8 cellular contexts compared by ENCODE assay signal in the genomic region with DNA sequence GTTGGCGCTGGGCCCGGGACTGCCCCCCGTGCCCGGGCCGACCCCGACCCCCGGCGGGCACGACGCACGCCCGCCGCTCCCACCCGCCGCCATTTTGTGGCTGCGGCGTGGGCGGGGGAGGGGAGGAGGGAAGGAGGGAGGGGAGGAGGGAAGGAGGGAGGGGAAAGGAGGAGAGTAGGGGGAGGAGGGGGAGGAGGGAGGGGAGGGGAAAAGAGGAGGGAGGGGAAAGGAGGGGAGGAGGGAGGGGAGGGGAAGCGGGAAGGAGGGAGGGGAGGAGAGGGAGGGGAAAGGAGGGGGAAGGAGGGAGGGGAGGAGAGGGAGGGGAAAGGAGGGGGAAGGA. TPM values are rescaled to one million over a fixed set of nuclear protein-coding genes. Genes with fewer than 3 reads are reported as not detected.
DNase-seq lines count a peak whose midpoint lies in the region; ATAC-seq and TF ChIP-seq lines count a peak whose summit lies in the region.

BTBD2 (minus strand) TSS at position 104 of the 340 bp plus-strand sequence; CDS start at position 93, 11 bp downstream.

- H3K4me1 ChIP-seq in Karpas-422 (ENCODE audit: low read length) = peaks cover 14% of the 10 kb centered on the region

- H3K4me1 Mint-ChIP-seq in WTC11 (peaks cover 4% of the 10 kb centered on the region), chondrocyte (ENCODE audit: low read depth) (peaks cover 15% of the 10 kb centered on the region)

- TF ChIP-seq CTCF in WTC11 (IDR thresholded peaks at IDR 0.05) (no peak), chondrocyte (IDR thresholded peaks at IDR 0.05) (no peak)

- H3K27me3 Mint-ChIP-seq in WTC11 (ENCODE audit: low read depth) (peaks cover 1% of the 10 kb centered on the region; the same call in 1 of the 2 replicates), chondrocyte (ENCODE audit: low read depth) (no peaks in the 10 kb centered on the region)

- peaks cover 8% of the 10 kb centered on the region; the same call in 1 of the 2 replicates for H3K36me3 ChIP-seq in Karpas-422 (ENCODE audit: insufficient read depth, low read length)

- H3K36me3 Mint-ChIP-seq in WTC11 = peaks cover 16% of the 10 kb centered on the region; the same call in 1 of the 2 replicates
- peaks cover 2% of the 10 kb centered on the region for H3K36me3 Mint-ChIP-seq in chondrocyte (ENCODE audit: low read depth)

- H2AFZ ChIP-seq in Karpas-422 (ENCODE audit: low read length) = 0 out of 2 replicates have a peak within 1 kb of the TSS, but pooled peaks have one; percentile 32

- H3K9me3 ChIP-seq in Karpas-422 (ENCODE audit: low read length) = no peaks in the 10 kb centered on the region

- ATAC-seq in WTC11 (no peak), left colon (peak; percentile 27), HG03095 (IDR thresholded peaks at IDR 0.05; ENCODE audit: unreplicated experiment) (no peak)

- DNase-seq in DMS79 (lab: John Stamatoyannopoulos, UW) = peak; percentile 51
- DNase-seq in Karpas-422 = peak; percentile 90
- DNase-seq in WTC11 (ENCODE audit: low spot score) = no peak
- no peak for DNase-seq in chondrocyte (ENCODE audit: low spot score)
- DNase-seq in left colon = peak; percentile 59 to 66
- peak; percentile 59 for DNase-seq in stimulated activated CD4-positive, alpha-beta T cell treated with anti-CD3 and anti-CD28 coated beads, Interleukin-2, amount 100 ng/mL, for 4 hours (ENCODE audit: low read depth)
- DNase-seq in ecto neural progenitor cell (ENCODE audit: low spot score) = no peak

- H3K79me2 ChIP-seq in Karpas-422 (ENCODE audit: low read length) = peaks cover 51% of the 10 kb centered on the region

- intact Hi-C loops in left colon (cut with DNase I, micrococcal nuclease) = no loop called here

- POLR2A ChIA-PET in WTC11 (lab: Charles Lee) = no interaction called here

- H4K20me1 ChIP-seq in Karpas-422 (ENCODE audit: insufficient read depth, low read depth, low read length) = peaks cover 8% of the 10 kb centered on the region; the same call in 1 of the 2 replicates

- CTCF ChIA-PET in WTC11 (lab: Charles Lee) = interaction anchor here (0.6 to 1.0 kb wide), 2 partner anchors 97 to 295 kb away, joined by 3 read pairs; no protein-coding TSS in a partner anchor

- H3K9ac ChIP-seq in Karpas-422 (ENCODE audit: low read length) = peak within 1 kb of the TSS; percentile 94

- H3K27ac Mint-ChIP-seq in WTC11 (no peak within 1 kb of the TSS; the same call in 1 of the 2 replicates), chondrocyte (ENCODE audit: unreplicated experiment) (no peak within 1 kb of the TSS)

- peak within 1 kb of the TSS; percentile 48 for H3K27ac ChIP-seq in Karpas-422 (ENCODE audit: low read length)

- no peaks in the 10 kb centered on the region for H3K9me3 Mint-ChIP-seq in WTC11
- no peaks in the 10 kb centered on the region for H3K9me3 Mint-ChIP-seq in chondrocyte (ENCODE audit: low read depth)

- no peaks in the 10 kb centered on the region for H3K9me2 ChIP-seq in Karpas-422 (replicated peaks; ENCODE audit: insufficient read depth, low read length)

- no peaks in the 10 kb centered on the region for H3K27me3 ChIP-seq in Karpas-422 (ENCODE audit: low read length)

- peak within 1 kb of the TSS; percentile 73 for H3K4me3 ChIP-seq in Karpas-422 (ENCODE audit: low read length)

- H3K4me3 Mint-ChIP-seq in WTC11 = peak within 1 kb of the TSS; percentile 56
- H3K4me3 Mint-ChIP-seq in chondrocyte (ENCODE audit: unreplicated experiment) = peak within 1 kb of the TSS; percentile 58

- H3K4me2 ChIP-seq in Karpas-422 (ENCODE audit: low read depth, low read length, poor library complexity, severe bottlenecking) = peak within 1 kb of the TSS; percentile 95

TF ChIP-seq in WTC11, 78 proteins besides CTCF, POLR2A, EP300 and RAD21:
- TF ChIP-seq ZNF317 (CRISPR knock-in tag; IDR thresholded peaks at IDR 0.05; ENCODE audit: borderline replicate concordance, low read depth) (no peak), ZNF263 (CRISPR knock-in tag; IDR thresholded peaks at IDR 0.05; ENCODE audit: low read depth) (peak; percentile 61; the same call in 1 of the 2 replicates)

RNA-seq across cellular contexts. Expression of gene BTBD2, which starts in this region (rescaled TPM):
- total RNA-seq in Karpas-422 (2014; rRNA removed; shearing (Covaris generic); ENCODE audit: low replicate concordance) = 66.8 and 112 TPM in 2 replicates
- 106 to 148 TPM (median 145 TPM) in 3 replicates for total RNA-seq in WTC11 (2021)
- total RNA-seq in chondrocyte = 61.0 to 66.2 TPM (median 65.9 TPM) in 3 replicates
- 10 to 100 TPM; 73.1 to 73.7 TPM for total RNA-seq in left colon

Comparison
In these comparisons a context has a peak if more than half of its experiments do, and no peak if none do; other contexts are left out.
1. DNase-seq: peak in DMS79 (single experiment), Karpas-422 (single experiment), left colon (2 of 2) and stimulated activated CD4-positive, alpha-beta T cell treated with anti-CD3 and anti-CD28 coated beads, Interleukin-2, amount 100 ng/mL, for 4 hours (single experiment); none in WTC11 (single experiment), chondrocyte (single experiment) and ecto neural progenitor cell (single experiment).